Comparison of ENCODE assay signal across 11 cellular contexts in the genomic region with DNA sequence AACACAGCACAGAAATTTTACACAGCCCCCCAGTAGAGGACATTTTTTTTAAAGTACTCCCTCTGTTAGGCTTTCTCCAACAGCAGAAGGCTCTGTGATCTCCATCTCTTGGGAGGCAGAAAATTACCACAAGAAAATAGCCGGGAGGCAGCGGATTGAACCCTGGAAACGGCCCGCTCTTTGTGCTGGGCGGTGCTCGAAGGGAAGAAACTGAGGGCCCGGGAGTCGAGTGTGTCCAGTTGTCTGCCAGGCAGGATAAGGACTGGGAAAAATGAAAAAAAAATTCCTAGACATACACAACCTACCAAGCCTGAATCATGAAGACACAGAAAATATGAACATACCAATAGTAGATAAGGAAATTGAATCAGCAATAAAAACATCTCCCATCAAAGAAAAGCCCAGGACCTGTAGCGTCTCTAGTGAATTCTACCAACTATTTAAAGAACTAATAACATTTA. TPM values are rescaled to one million over a fixed set of nuclear protein-coding genes. Genes with fewer than 3 reads are reported as not detected.
A peak's percentile ranks its signal among the peaks of the same experiment; 100 is the strongest.
DNase-seq lines count a peak whose midpoint lies in the region; ATAC-seq lines count a peak whose summit lies in the region.
"Had no signal": no experiment of that assay in that cellular context is flagged by ENCODE, and none has a peak within 500 bp of the region (broad histone marks: within the 10 kb centered on the region; RNA-seq: fewer than 3 reads in every experiment).

No MANE protein-coding gene starts in this region.

- CTCF ChIA-PET in naive thymus-derived CD4-positive, alpha-beta T cell (lab: Charles Lee): no interaction called here

- peak; percentile 65 for DNase-seq in ELF-1 (ENCODE audit: low read depth, low spot score)
- peak; percentile 27 for DNase-seq in LoVo (ENCODE audit: low spot score)
- DNase-seq in adipocyte (ENCODE audit: low read depth): peak; percentile 46
- DNase-seq in naive thymus-derived CD4-positive, alpha-beta T cell: no peak
- DNase-seq in superior temporal gyrus (ENCODE audit: extremely low spot score): no peak
- no peak for DNase-seq in NCI-H510A (lab: John Stamatoyannopoulos, UW)
- no peak for DNase-seq in MV-4-11 (lab: John Stamatoyannopoulos, UW)
- DNase-seq: dorsolateral prefrontal cortex had no signal

- H3K27ac ChIP-seq in naive thymus-derived CD4-positive, alpha-beta T cell (ENCODE audit: low read depth, low read length): no peak overlapping the region
- H3K27ac ChIP-seq: dorsolateral prefrontal cortex, neutrophil had no signal

- POLR2A ChIA-PET in naive thymus-derived CD4-positive, alpha-beta T cell (lab: Charles Lee): no interaction called here

- H3K4me3 Mint-ChIP-seq in naive thymus-derived CD4-positive, alpha-beta T cell: peak overlapping the region in 2 of 10 donors; percentile 33 to 51
- H3K4me3 Mint-ChIP-seq: stimulated activated memory B cell treated with anti-CD40 and anti-IgM and Interleukin-4, amounts not matched to agents 10 μg/mL and 1 μg/mL and 100 μg/mL, for 72 hours had no signal

- peaks cover 77 to 92% (median 88%) of the 10 kb centered on the region in 5 donors for H3K27me3 Mint-ChIP-seq in naive thymus-derived CD4-positive, alpha-beta T cell

- intact Hi-C loops in naive thymus-derived CD4-positive, alpha-beta T cell (cut with micrococcal nuclease): loop anchor here (5.0 kb wide), 3 partner anchors 43 to 392 kb away; no protein-coding TSS in a partner anchor

- peaks cover 7% of the 10 kb centered on the region for H3K9me3 ChIP-seq in adipocyte (ENCODE audit: control insufficient read depth, low read length)
- peaks cover 0 to 39% (median 6%) of the 10 kb centered on the region in 3 experiments for H3K9me3 ChIP-seq in naive thymus-derived CD4-positive, alpha-beta T cell (ENCODE audit: control insufficient read depth in 2 of 3, low read length in 3 of 3)

- H3K9ac ChIP-seq in adipocyte (ENCODE audit: low read length): peak overlapping the region; percentile 39

- H3K4me1 ChIP-seq in adipocyte (ENCODE audit: control insufficient read depth, insufficient read depth, low read length): peaks cover 9% of the 10 kb centered on the region
- H3K4me1 ChIP-seq in naive thymus-derived CD4-positive, alpha-beta T cell (ENCODE audit: control insufficient read depth in 2 of 2, insufficient read depth in 2 of 2, low read length in 2 of 2): no peaks in the 10 kb centered on the region

- H3K27me3 ChIP-seq in adipocyte (replicated peaks; ENCODE audit: control insufficient read depth, insufficient read depth, low read length): peaks cover 36% of the 10 kb centered on the region
- H3K27me3 ChIP-seq in naive thymus-derived CD4-positive, alpha-beta T cell (ENCODE audit: control insufficient read depth in 2 of 2, insufficient read depth in 2 of 2, low read length in 2 of 2): peaks cover 33 to 49% of the 10 kb centered on the region in 2 donors

- peaks cover 0 to 19% (median 4%) of the 10 kb centered on the region in 7 donors for H3K4me1 Mint-ChIP-seq in naive thymus-derived CD4-positive, alpha-beta T cell

- H3K9me3 Mint-ChIP-seq in naive thymus-derived CD4-positive, alpha-beta T cell: peaks cover 8 to 92% (median 55%) of the 10 kb centered on the region in 11 donors

- peaks cover 0 to 47% (median 13%) of the 10 kb centered on the region in 5 donors for H3K36me3 Mint-ChIP-seq in naive thymus-derived CD4-positive, alpha-beta T cell

- no peak for ATAC-seq in naive thymus-derived CD4-positive, alpha-beta T cell
- ATAC-seq in GM19463 (IDR thresholded peaks at IDR 0.05; ENCODE audit: unreplicated experiment): no peak
- ATAC-seq: stimulated activated memory B cell treated with anti-CD40 and anti-IgM and Interleukin-4, amounts not matched to agents 10 μg/mL and 1 μg/mL and 100 μg/mL, for 72 hours had no signal

- H3K27ac Mint-ChIP-seq in naive thymus-derived CD4-positive, alpha-beta T cell: peak overlapping the region in 6 of 9 donors; percentile 20 to 83 (median 72)
- H3K27ac Mint-ChIP-seq: stimulated activated memory B cell treated with anti-CD40 and anti-IgM and Interleukin-4, amounts not matched to agents 10 μg/mL and 1 μg/mL and 100 μg/mL, for 72 hours had no signal

- H3K36me3 ChIP-seq in adipocyte (ENCODE audit: control insufficient read depth, insufficient read depth, low read length, severe bottlenecking): no peaks in the 10 kb centered on the region
- H3K36me3 ChIP-seq in naive thymus-derived CD4-positive, alpha-beta T cell (ENCODE audit: control insufficient read depth in 2 of 3, insufficient read depth in 3 of 3, low read length in 3 of 3): no peaks in the 10 kb centered on the region
- H3K36me3 ChIP-seq: neutrophil had no signal

- H3K4me3 ChIP-seq in adipocyte (ENCODE audit: low read length): peak overlapping the region; percentile 80
- no peak overlapping the region for H3K4me3 ChIP-seq in naive thymus-derived CD4-positive, alpha-beta T cell (ENCODE audit: low read length)

RNA-seq across cellular contexts. Expression of a gene that starts 31.5 kb away (rescaled TPM):
- total RNA-seq in naive thymus-derived CD4-positive, alpha-beta T cell: not detected
- not detected for polyA plus RNA-seq in naive thymus-derived CD4-positive, alpha-beta T cell

RNA-seq across cellular contexts. Expression of a gene that starts 33.1 kb away (rescaled TPM):
- total RNA-seq in naive thymus-derived CD4-positive, alpha-beta T cell: under 1 TPM in 4 of 5 experiments, not detected in 1; 0.40 to 0.92 (median 0.55) TPM
- polyA plus RNA-seq in naive thymus-derived CD4-positive, alpha-beta T cell: 1 to 10 TPM in 1 of 2 donors, under 1 TPM in 1; 0.82 to 2.0 TPM

Comparison
In these comparisons a context has a peak if more than half of its experiments do, and no peak if none do; other contexts are left out.
1. DNase-seq: peak in ELF-1 (single experiment), LoVo (single experiment) and adipocyte (single experiment); none in naive thymus-derived CD4-positive, alpha-beta T cell (0 of 9), superior temporal gyrus (single experiment), NCI-H510A (single experiment) and MV-4-11 (single experiment).